35 cellular contexts compared by ENCODE assay signal in genomic region chr1:19569786-19570185, GRCh38.
"Had no signal": no experiment of that assay in that cellular context is flagged by ENCODE, and none has a peak within 500 bp of the region (broad histone marks: within the 10 kb centered on the region; RNA-seq: fewer than 3 reads in every experiment).

No MANE protein-coding gene starts in this region.

- H3K4me3 ChIP-seq: body of pancreas, MG63, Peyer's patch, SJSA1 had no signal

- H3K4me3 Mint-ChIP-seq: activated CD4-positive, alpha-beta T cell treated with anti-CD3 and anti-CD28 coated beads, Interleukin-2, amount 10 ng/mL, durations not matched to agents 7 days and 5 days; activated CD8-positive, alpha-beta T cell treated with anti-CD3 and anti-CD28 coated beads, Interleukin-2, amount 10 ng/mL, durations not matched to agents 7 days and 5 days; activated naive CD4-positive, alpha-beta T cell treated with anti-CD3 and anti-CD28 coated beads, Interleukin-2, amount 50 U/mL, for 24 hours; activated naive CD8-positive, alpha-beta T cell treated with anti-CD3 and anti-CD28 coated beads, Interleukin-2, amount 10 ng/mL, durations not matched to agents 7 days and 5 days; activated T-cell treated with anti-CD3 and anti-CD28 coated beads, Interleukin-2, amount 50 U/mL, for 24 hours; T-helper 1 cell treated with Interleukin-12 subunit alpha and Interleukin-12 subunit beta and Interleukin-4 antibody, amounts not matched to agents 30 μg/mL and 1 μg/mL, for 36 hours; T-helper 2 cell treated with Interferon-gamma antibody and Interleukin-4, amounts not matched to agents 5 μg/mL and 100 μg/mL, for 36 hours had no signal

- H3K27ac Mint-ChIP-seq: activated CD4-positive, alpha-beta T cell treated with anti-CD3 and anti-CD28 coated beads, Interleukin-2, amount 10 ng/mL, durations not matched to agents 7 days and 5 days; activated CD8-positive, alpha-beta T cell treated with anti-CD3 and anti-CD28 coated beads, Interleukin-2, amount 10 ng/mL, durations not matched to agents 7 days and 5 days; activated naive CD4-positive, alpha-beta T cell treated with anti-CD3 and anti-CD28 coated beads, Interleukin-2, amount 50 U/mL, for 24 hours; activated naive CD8-positive, alpha-beta T cell treated with anti-CD3 and anti-CD28 coated beads, Interleukin-2, amount 10 ng/mL, durations not matched to agents 7 days and 5 days; activated T-cell treated with anti-CD3 and anti-CD28 coated beads, Interleukin-2, amount 50 U/mL, for 24 hours; activated T-helper 2 cell treated with anti-CD3 and anti-CD28 coated beads, Interferon-gamma antibody, Interleukin-2, Interleukin-4, amounts not matched to agents 10 μg/mL and 5 μg/mL and 100 μg/mL, durations not matched to agents 14 hours and 24 hours and 36 hours; T-helper 1 cell treated with Interleukin-12 subunit alpha and Interleukin-12 subunit beta and Interleukin-4 antibody, amounts not matched to agents 30 μg/mL and 1 μg/mL, for 36 hours; T-helper 2 cell treated with Interferon-gamma antibody and Interleukin-4, amounts not matched to agents 5 μg/mL and 100 μg/mL, for 36 hours had no signal

- H3K27me3 Mint-ChIP-seq: activated naive CD4-positive, alpha-beta T cell treated with anti-CD3 and anti-CD28 coated beads, Interleukin-2, amount 50 U/mL, for 24 hours; activated T-cell treated with anti-CD3 and anti-CD28 coated beads, Interleukin-2, amount 50 U/mL, for 24 hours had no signal

- H3K4me1 Mint-ChIP-seq: activated CD4-positive, alpha-beta T cell treated with anti-CD3 and anti-CD28 coated beads, Interleukin-2, amount 10 ng/mL, durations not matched to agents 7 days and 5 days; activated naive CD4-positive, alpha-beta T cell treated with anti-CD3 and anti-CD28 coated beads, Interleukin-2, amount 50 U/mL, for 24 hours; activated naive CD8-positive, alpha-beta T cell treated with anti-CD3 and anti-CD28 coated beads, Interleukin-2, amount 10 ng/mL, durations not matched to agents 7 days and 5 days had no signal

- H3K36me3 Mint-ChIP-seq: activated naive CD4-positive, alpha-beta T cell treated with anti-CD3 and anti-CD28 coated beads, Interleukin-2, amount 50 U/mL, for 24 hours; activated naive CD8-positive, alpha-beta T cell treated with anti-CD3 and anti-CD28 coated beads, Interleukin-2, amount 10 ng/mL, durations not matched to agents 7 days and 5 days had no signal

- H3K9ac ChIP-seq: SK-N-SH had no signal

- H3K4me1 ChIP-seq: body of pancreas, Peyer's patch, SJSA1 had no signal

- H3K9me3 Mint-ChIP-seq: activated CD4-positive, alpha-beta T cell treated with anti-CD3 and anti-CD28 coated beads, Interleukin-2, amount 10 ng/mL, durations not matched to agents 7 days and 5 days; activated naive CD4-positive, alpha-beta T cell treated with anti-CD3 and anti-CD28 coated beads, Interleukin-2, amount 50 U/mL, for 24 hours; activated naive CD8-positive, alpha-beta T cell treated with anti-CD3 and anti-CD28 coated beads, Interleukin-2, amount 10 ng/mL, durations not matched to agents 7 days and 5 days; activated T-cell treated with anti-CD3 and anti-CD28 coated beads, Interleukin-2, amount 50 U/mL, for 24 hours; activated T-helper 2 cell treated with anti-CD3 and anti-CD28 coated beads, Interferon-gamma antibody, Interleukin-2, Interleukin-4, amounts not matched to agents 10 μg/mL and 5 μg/mL and 100 μg/mL, durations not matched to agents 14 hours and 24 hours and 36 hours; T-helper 2 cell treated with Interferon-gamma antibody and Interleukin-4, amounts not matched to agents 5 μg/mL and 100 μg/mL, for 36 hours had no signal

- H3K27ac ChIP-seq: body of pancreas, Peyer's patch, SJSA1 had no signal

- H3K4me2 ChIP-seq: SK-N-SH had no signal

- H3K9me3 ChIP-seq: body of pancreas, MG63, Peyer's patch, SJSA1, SK-N-SH had no signal

- ATAC-seq: activated CD8-positive, alpha-beta T cell treated with anti-CD3 and anti-CD28 coated beads, Interleukin-2, amount 10 ng/mL, durations not matched to agents 7 days and 5 days; body of pancreas; PC-3 had no signal

- FAIRE-seq: astrocyte, bronchial epithelial cell, TTC549 had no signal

- H3K36me3 ChIP-seq: MG63, Peyer's patch, SJSA1 had no signal

- H3K27me3 ChIP-seq: body of pancreas, MG63, Peyer's patch had no signal

- DNase-seq: activated CD4-positive, alpha-beta T cell treated with anti-CD3 and anti-CD28 coated beads, Interleukin-2, amount 10 ng/mL, durations not matched to agents 7 days and 5 days; activated CD4-positive, alpha-beta T cell treated with anti-CD3 and anti-CD28 coated beads, Interleukin-2, amount 50 U/mL, for 48 hours; activated CD8-positive, alpha-beta T cell treated with anti-CD3 and anti-CD28 coated beads, Interleukin-2, amount 10 ng/mL, durations not matched to agents 7 days and 5 days; activated gamma-delta T cell; activated naive CD4-positive, alpha-beta T cell treated with Interleukin-2 at 50 U/mL for 16 hours; activated naive CD8-positive, alpha-beta T cell treated with anti-CD3 and anti-CD28 coated beads, Interleukin-2, amount 10 ng/mL, durations not matched to agents 7 days and 5 days; activated T-cell treated with anti-CD3 and anti-CD28 coated beads, Interleukin-2, amount 50 U/mL, for 24 hours; body of pancreas; caudate nucleus; Kasumi-1; MG63; MV-4-11; NCI-H1092; NCI-H1436 treated with DMSO at 0.1 percent for 48 hours; NCI-H1694 treated with DMSO at 0.1 percent for 48 hours; NCI-H2029 treated with DMSO at 0.1 percent for 48 hours; NCI-H2107; NCI-H2171; NCI-H510A; NCI-H526; NCI-H748 treated with DMSO at 0.1 percent for 48 hours; NK-92 treated with Interleukin-12 subunit alpha and Interleukin-12 subunit beta, amount 100 ng/mL, for 24 hours; PC-3; Peyer's patch; RPMI8226; SHP77 treated with DMSO at 0.1 percent for 48 hours; SK-N-SH had no signal
